Comparison of ENCODE assay signal across 15 cellular contexts in the genomic region with DNA sequence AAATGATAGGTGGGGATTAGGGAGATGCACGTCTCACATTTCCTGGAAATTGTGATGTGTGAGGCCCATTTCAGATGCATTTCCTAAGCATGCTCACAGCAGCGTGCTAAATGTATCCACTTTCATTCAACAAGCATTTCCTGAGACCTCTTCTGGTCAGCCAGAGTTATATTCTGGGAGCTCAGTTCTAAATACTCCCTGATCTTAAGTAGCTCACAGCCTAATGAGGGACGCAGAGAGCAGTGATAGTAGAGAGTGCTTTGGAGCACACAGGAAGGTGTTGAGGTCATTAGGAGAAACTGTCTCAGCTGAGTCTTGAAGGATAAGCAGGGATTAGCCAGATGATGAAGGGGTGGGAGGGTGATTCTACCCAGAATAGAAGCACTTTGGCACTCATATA. TPM values are rescaled to one million over a fixed set of nuclear protein-coding genes. Genes with fewer than 3 reads are reported as not detected.
A peak's percentile ranks its signal among the peaks of the same experiment; 100 is the strongest.
DNase-seq lines count a peak whose midpoint lies in the region; TF ChIP-seq lines count a peak whose summit lies in the region.
"Had no signal": no experiment of that assay in that cellular context is flagged by ENCODE, and none has a peak within 500 bp of the region (broad histone marks: within the 10 kb centered on the region; RNA-seq: fewer than 3 reads in every experiment).

No MANE protein-coding gene starts in this region.

- H3K9me3 ChIP-seq in BE2C (no peaks in the 10 kb centered on the region), Karpas-422 (ENCODE audit: low read length) (no peaks in the 10 kb centered on the region)
- H3K9me3 ChIP-seq: prostate gland, thoracic aorta had no signal

- no peaks in the 10 kb centered on the region for H3K9me2 ChIP-seq in Karpas-422 (replicated peaks; ENCODE audit: insufficient read depth, low read length)

- H3K79me2 ChIP-seq in Karpas-422 (ENCODE audit: low read length): no peaks in the 10 kb centered on the region

- no peaks in the 10 kb centered on the region for H4K20me1 ChIP-seq in Karpas-422 (ENCODE audit: insufficient read depth, low read depth, low read length)

- intact Hi-C loops in Calu3 (cut with micrococcal nuclease; ENCODE audit: unreplicated experiment): no loop called here

- BruUV-seq in Calu3 (replicated peaks; lab: Mats Ljungman, UMichigan): no TSS peak

- H3K9ac ChIP-seq in Karpas-422 (ENCODE audit: low read length): no peak overlapping the region

- no peak overlapping the region for H3K4me3 ChIP-seq in BE2C (ENCODE audit: low read depth, low read length)
- no peak overlapping the region for H3K4me3 ChIP-seq in Karpas-422 (ENCODE audit: low read length)
- no peak overlapping the region for H3K4me3 ChIP-seq in astrocyte of the spinal cord (ENCODE audit: low read depth, low read length)
- H3K4me3 ChIP-seq: prostate gland, thoracic aorta had no signal

- no peak overlapping the region for H3K27ac ChIP-seq in Karpas-422 (ENCODE audit: low read length)
- H3K27ac ChIP-seq: HL-60, prostate gland, RWPE1, thoracic aorta had no signal

- TF ChIP-seq CTCF in BE2C (IDR thresholded peaks at IDR 0.05; ENCODE audit: low read depth, low read length) (peak; percentile 4; the same call in 1 of the 2 replicates), astrocyte of the spinal cord (IDR thresholded peaks at IDR 0.05; ENCODE audit: low read depth, low read length) (peak; percentile 33), Calu3 (IDR thresholded peaks at IDR 0.05; ENCODE audit: unreplicated experiment) (no peak)

- in situ Hi-C loops in astrocyte of the spinal cord (cut with HindIII; ENCODE audit: low sequenced_read_pairs): no loop called here

- H3K27me3 ChIP-seq in BE2C (no peaks in the 10 kb centered on the region; the same call in none of the 2 replicates), Karpas-422 (ENCODE audit: low read length) (no peaks in the 10 kb centered on the region)

- no peaks in the 10 kb centered on the region for H3K27me3 Mint-ChIP-seq in Calu3 (ENCODE audit: unreplicated experiment)

- H3K4me3 Mint-ChIP-seq in Calu3 (ENCODE audit: low read depth, unreplicated experiment): no peak overlapping the region
- H3K4me3 Mint-ChIP-seq: activated B cell treated with CpG ODN at 0.5 μM for 24 hours had no signal

- peaks cover 7% of the 10 kb centered on the region for H3K4me1 Mint-ChIP-seq in Calu3 (ENCODE audit: low read depth, unreplicated experiment)

- no peak overlapping the region for H3K27ac Mint-ChIP-seq in Calu3 (ENCODE audit: unreplicated experiment)
- H3K27ac Mint-ChIP-seq: activated B cell treated with CpG ODN at 0.5 μM for 24 hours had no signal

- H3K36me3 ChIP-seq in BE2C (no peaks in the 10 kb centered on the region), Karpas-422 (ENCODE audit: insufficient read depth, low read length) (no peaks in the 10 kb centered on the region)
- H3K36me3 ChIP-seq: prostate gland, thoracic aorta had no signal

- H3K9me3 Mint-ChIP-seq in Calu3 (ENCODE audit: low read depth, unreplicated experiment): no peaks in the 10 kb centered on the region
- H3K9me3 Mint-ChIP-seq: activated B cell treated with CpG ODN at 0.5 μM for 24 hours had no signal

- DNase-seq in BE2C (no peak), Karpas-422 (peak; percentile 24), astrocyte of the spinal cord (ENCODE audit: low read depth, low spot score) (peak; percentile 39), left kidney (ENCODE audit: low read depth, low spot score) (peak; percentile 43), UCSD-AML1 (lab: John Stamatoyannopoulos, UW; ENCODE audit: unreplicated experiment) (no peak), Calu3 (no peak), NCI-H187 treated with DMSO at 0.1 percent for 48 hours (lab: John Stamatoyannopoulos, UW) (no peak)
- no peak for DNase-seq in activated CD4-positive, alpha-beta T cell treated with anti-CD3 and anti-CD28 coated beads for 1 hour
- DNase-seq: activated B cell treated with CpG ODN at 0.5 μM for 24 hours; activated T-cell treated with anti-CD3 and anti-CD28 coated beads, Interleukin-2, amount 50 U/mL, for 48 hours; foreskin melanocyte had no signal

- H3K36me3 Mint-ChIP-seq in Calu3 (ENCODE audit: insufficient read depth, unreplicated experiment): peaks cover 5% of the 10 kb centered on the region

- CTCF ChIA-PET in Calu3 (lab: Charles Lee): no interaction called here

- H2AFZ ChIP-seq in Karpas-422 (ENCODE audit: low read length): no peak overlapping the region

- H3K4me1 ChIP-seq in BE2C (no peaks in the 10 kb centered on the region), Karpas-422 (ENCODE audit: low read length) (peaks cover 13% of the 10 kb centered on the region)
- H3K4me1 ChIP-seq: prostate gland had no signal

- no peak overlapping the region for H3K4me2 ChIP-seq in Karpas-422 (ENCODE audit: low read depth, low read length, poor library complexity, severe bottlenecking)

RNA-seq across cellular contexts. Expression of a gene that starts 46.2 kb away (rescaled TPM):
- polyA plus RNA-seq in BE2C (2012; ENCODE audit: insufficient read depth, insufficient read length, low read depth): 2.3 TPM
- 1.1 and 1.6 TPM in 2 replicates for total RNA-seq in Karpas-422 (2014; rRNA removed; shearing (Covaris generic); ENCODE audit: low replicate concordance)
- 3.4 and 3.6 TPM in 2 replicates for total RNA-seq in Calu3 (2022)

Comparison
In these comparisons a context has a peak if more than half of its experiments do, and no peak if none do; other contexts are left out.
1. DNase-seq: peak in Karpas-422 (single experiment), astrocyte of the spinal cord (single experiment) and left kidney (single experiment); none in BE2C (single experiment), UCSD-AML1 (single experiment), Calu3 (single experiment), activated CD4-positive, alpha-beta T cell treated with anti-CD3 and anti-CD28 coated beads for 1 hour (single experiment) and NCI-H187 treated with DMSO at 0.1 percent for 48 hours (single experiment).